8 cellular contexts compared by ENCODE assay signal in genomic region chr6:11653028-11653583, GRCh38.
DNase-seq lines count a peak whose midpoint lies in the region; ATAC-seq and TF ChIP-seq lines count a peak whose summit lies in the region.

No MANE protein-coding gene starts in this region.

- H3K9me3 ChIP-seq in MG63, result peaks cover 12% of the 10 kb centered on the region

- no peak overlapping the region for H3K4me3 ChIP-seq in MG63
- no peak overlapping the region for H3K4me3 ChIP-seq in kidney epithelial cell (ENCODE audit: low read depth, low read length)

- H3K27me3 ChIP-seq in MG63 (no peaks in the 10 kb centered on the region), kidney epithelial cell (ENCODE audit: control insufficient read depth, insufficient read depth, low read length) (no peaks in the 10 kb centered on the region)

- no peak for ATAC-seq in GM19324 (IDR thresholded peaks at IDR 0.05; ENCODE audit: low FRiP score, unreplicated experiment)

- TF ChIP-seq CTCF in kidney epithelial cell (IDR thresholded peaks at IDR 0.05; ENCODE audit: insufficient read depth, low read length, poor library complexity, severe bottlenecking), result no peak

- H3K36me3 ChIP-seq in MG63 (no peaks in the 10 kb centered on the region), kidney epithelial cell (ENCODE audit: control insufficient read depth, insufficient read depth, low read length) (no peaks in the 10 kb centered on the region)

- DNase-seq in COLO829 (ENCODE audit: low spot score) (peak; percentile 30), MG63 (peak; percentile 87), kidney epithelial cell (ENCODE audit: low read depth) (peak; percentile 84), stromal cell of bone marrow (ENCODE audit: low read depth) (peak; percentile 39), NCI-H187 (lab: John Stamatoyannopoulos, UW) (no peak), NCI-H2081 treated with DMSO at 0.1 percent for 48 hours (lab: John Stamatoyannopoulos, UW) (no peak)
- peak; percentile 66 for DNase-seq in activated effector memory CD4-positive, alpha-beta T cell treated with anti-CD3 and anti-CD28 coated beads, Interleukin-2, amount 50 U/mL, for 16 hours

Comparison
In these comparisons a context has a peak if more than half of its experiments do, and no peak if none do; other contexts are left out.
1. DNase-seq: peak in COLO829 (single experiment), MG63 (single experiment), activated effector memory CD4-positive, alpha-beta T cell treated with anti-CD3 and anti-CD28 coated beads, Interleukin-2, amount 50 U/mL, for 16 hours (single experiment), kidney epithelial cell (single experiment) and stromal cell of bone marrow (single experiment); none in NCI-H187 (0 of 2) and NCI-H2081 treated with DMSO at 0.1 percent for 48 hours (single experiment).